In the genomic region with DNA sequence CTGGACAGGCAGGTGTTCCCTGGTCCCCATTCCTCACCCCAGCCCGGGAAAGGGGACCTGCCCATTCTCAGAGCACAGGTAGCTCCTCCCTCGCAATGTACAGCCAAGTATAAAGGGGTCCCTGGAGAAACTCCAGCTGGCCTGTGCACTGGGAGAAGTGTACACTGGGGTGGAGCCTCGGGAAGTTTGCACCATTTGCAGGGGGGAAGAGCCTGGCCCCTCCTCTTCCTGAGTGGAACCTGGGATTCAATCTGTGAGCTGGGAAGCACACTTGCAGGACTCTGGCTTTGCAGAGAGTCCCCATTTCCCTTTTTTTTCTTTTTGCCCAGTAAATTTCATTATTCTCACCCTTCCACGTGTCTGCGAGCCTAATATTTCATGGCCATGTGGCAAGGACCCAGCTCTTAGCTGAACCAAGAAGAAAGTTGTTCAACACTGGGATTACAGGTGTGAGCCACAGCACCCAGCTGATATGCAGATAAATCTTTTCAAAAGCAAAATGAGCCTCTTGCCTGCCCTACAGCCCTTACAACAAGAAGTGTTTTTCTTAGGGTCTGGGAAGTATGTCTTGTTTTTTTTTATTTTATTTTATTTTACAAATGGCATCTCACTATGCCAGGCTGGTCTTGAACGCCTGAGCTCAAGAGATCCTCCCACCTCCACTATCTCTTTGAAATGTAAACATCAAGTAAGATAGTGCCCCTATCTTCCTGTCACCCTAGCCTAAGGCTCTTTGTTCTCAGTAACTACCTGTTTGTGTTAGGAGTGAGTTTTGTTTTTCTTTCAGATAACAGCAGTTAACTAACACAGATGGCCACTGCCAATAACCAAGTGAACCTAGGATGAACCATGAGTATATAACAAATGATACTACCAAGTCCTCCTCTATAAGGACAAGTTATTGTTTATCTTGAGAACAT, we compare ENCODE assay signal across 1 cellular context.
TF ChIP-seq lines count a peak whose summit lies in the region.

No MANE protein-coding gene starts in this region.

TF ChIP-seq in HepG2, 621 proteins besides CTCF, POLR2A, EP300 and RAD21 (continued from another document and continues in another):
- TF ChIP-seq, protein P1, sequence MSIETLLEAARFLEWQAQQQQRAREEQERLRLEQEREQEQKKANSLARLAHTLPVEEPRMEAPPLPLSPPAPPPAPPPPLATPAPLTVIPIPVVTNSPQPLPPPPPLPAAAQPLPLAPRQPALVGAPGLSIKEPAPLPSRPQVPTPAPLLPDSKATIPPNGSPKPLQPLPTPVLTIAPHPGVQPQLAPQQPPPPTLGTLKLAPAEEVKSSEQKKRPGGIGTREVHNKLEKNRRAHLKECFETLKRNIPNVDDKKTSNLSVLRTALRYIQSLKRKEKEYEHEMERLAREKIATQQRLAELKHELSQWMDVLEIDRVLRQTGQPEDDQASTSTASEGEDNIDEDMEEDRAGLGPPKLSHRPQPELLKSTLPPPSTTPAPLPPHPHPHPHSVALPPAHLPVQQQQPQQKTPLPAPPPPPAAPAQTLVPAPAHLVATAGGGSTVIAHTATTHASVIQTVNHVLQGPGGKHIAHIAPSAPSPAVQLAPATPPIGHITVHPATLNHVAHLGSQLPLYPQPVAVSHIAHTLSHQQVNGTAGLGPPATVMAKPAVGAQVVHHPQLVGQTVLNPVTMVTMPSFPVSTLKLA (IDR thresholded peaks at IDR 0.05) = peak; percentile 65
- TF ChIP-seq ELF1 (CRISPR knock-in tag; IDR thresholded peaks at IDR 0.05) = 0 out of 2 replicates have a peak, but pooled peaks have one; percentile 21
- TF ChIP-seq MIXL1 (CRISPR knock-in tag; IDR thresholded peaks at IDR 0.05) = peak; percentile 71
- TF ChIP-seq HES4 (CRISPR knock-in tag; IDR thresholded peaks at IDR 0.05; ENCODE audit: borderline replicate concordance) = no peak
- TF ChIP-seq, protein P2, sequence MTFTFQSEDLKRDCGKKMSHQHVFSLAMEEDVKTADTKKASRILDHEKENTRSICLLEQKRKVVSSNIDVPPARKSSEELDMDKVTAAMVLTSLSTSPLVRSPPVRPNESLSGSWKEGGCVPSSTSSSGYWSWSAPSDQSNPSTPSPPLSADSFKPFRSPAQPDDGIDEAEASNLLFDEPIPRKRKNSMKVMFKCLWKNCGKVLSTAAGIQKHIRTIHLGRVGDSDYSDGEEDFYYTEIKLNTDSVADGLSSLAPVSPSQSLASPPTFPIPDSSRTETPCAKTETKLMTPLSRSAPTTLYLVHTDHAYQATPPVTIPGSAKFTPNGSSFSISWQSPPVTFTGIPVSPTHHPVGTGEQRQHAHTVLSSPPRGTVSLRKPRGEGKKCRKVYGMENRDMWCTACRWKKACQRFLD (CRISPR knock-in tag; IDR thresholded peaks at IDR 0.05; ENCODE audit: borderline replicate concordance) = no peak; the same call in 1 of the 2 replicates
- TF ChIP-seq KDM1A (CRISPR knock-in tag; IDR thresholded peaks at IDR 0.05) = no peak; the same call in 1 of the 2 replicates
- no peak for TF ChIP-seq MAFF (IDR thresholded peaks at IDR 0.05; ENCODE audit: low read depth, low read length)
- TF ChIP-seq EHMT2 (IDR thresholded peaks at IDR 0.05; ENCODE audit: borderline replicate concordance, low read depth, low read length) = no peak
- peak; percentile 79 for TF ChIP-seq RCOR2 (CRISPR knock-in tag; IDR thresholded peaks at IDR 0.05)
- TF ChIP-seq HHEX (CRISPR knock-in tag; IDR thresholded peaks at IDR 0.05) = peak; percentile 94
- no peak for TF ChIP-seq FLYWCH1 (CRISPR knock-in tag; IDR thresholded peaks at IDR 0.05)
- no peak for TF ChIP-seq ZNF451 (CRISPR knock-in tag; IDR thresholded peaks at IDR 0.05)
- TF ChIP-seq SUZ12 (IDR thresholded peaks at IDR 0.05; ENCODE audit: low read depth, low read length) = no peak
- TF ChIP-seq, protein P3, sequence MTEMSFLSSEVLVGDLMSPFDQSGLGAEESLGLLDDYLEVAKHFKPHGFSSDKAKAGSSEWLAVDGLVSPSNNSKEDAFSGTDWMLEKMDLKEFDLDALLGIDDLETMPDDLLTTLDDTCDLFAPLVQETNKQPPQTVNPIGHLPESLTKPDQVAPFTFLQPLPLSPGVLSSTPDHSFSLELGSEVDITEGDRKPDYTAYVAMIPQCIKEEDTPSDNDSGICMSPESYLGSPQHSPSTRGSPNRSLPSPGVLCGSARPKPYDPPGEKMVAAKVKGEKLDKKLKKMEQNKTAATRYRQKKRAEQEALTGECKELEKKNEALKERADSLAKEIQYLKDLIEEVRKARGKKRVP (CRISPR knock-in tag; IDR thresholded peaks at IDR 0.05) = 0 out of 4 replicates have a peak, but pooled peaks of 1 of the 2 experiments have one; percentile 30
- no peak for TF ChIP-seq JUND (CRISPR knock-in tag; IDR thresholded peaks at IDR 0.05)
- TF ChIP-seq ZNF746 (CRISPR knock-in tag; IDR thresholded peaks at IDR 0.05) = no peak
- no peak for TF ChIP-seq ZNF577 (CRISPR knock-in tag; IDR thresholded peaks at IDR 0.05; ENCODE audit: borderline replicate concordance, low read depth)
- TF ChIP-seq, protein P4, sequence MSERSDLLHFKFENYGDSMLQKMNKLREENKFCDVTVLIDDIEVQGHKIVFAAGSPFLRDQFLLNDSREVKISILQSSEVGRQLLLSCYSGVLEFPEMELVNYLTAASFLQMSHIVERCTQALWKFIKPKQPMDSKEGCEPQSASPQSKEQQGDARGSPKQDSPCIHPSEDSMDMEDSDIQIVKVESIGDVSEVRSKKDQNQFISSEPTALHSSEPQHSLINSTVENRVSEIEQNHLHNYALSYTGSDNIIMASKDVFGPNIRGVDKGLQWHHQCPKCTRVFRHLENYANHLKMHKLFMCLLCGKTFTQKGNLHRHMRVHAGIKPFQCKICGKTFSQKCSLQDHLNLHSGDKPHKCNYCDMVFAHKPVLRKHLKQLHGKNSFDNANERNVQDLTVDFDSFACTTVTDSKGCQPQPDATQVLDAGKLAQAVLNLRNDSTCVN (CRISPR knock-in tag; IDR thresholded peaks at IDR 0.05; ENCODE audit: borderline replicate concordance) = no peak
- 0 out of 2 replicates have a peak, but pooled peaks have one; percentile 31 for TF ChIP-seq ZNF510 (CRISPR knock-in tag; IDR thresholded peaks at IDR 0.05; ENCODE audit: low read depth)
- TF ChIP-seq ZNF501 (CRISPR knock-in tag; IDR thresholded peaks at IDR 0.05) = 0 out of 2 replicates have a peak, but pooled peaks have one; percentile 22
- TF ChIP-seq ESRRA (CRISPR knock-in tag; IDR thresholded peaks at IDR 0.05; ENCODE audit: low read depth) = no peak
- no peak for TF ChIP-seq FIP1L1 (IDR thresholded peaks at IDR 0.05; ENCODE audit: borderline replicate concordance, insufficient read depth, low read depth, low read length)
- TF ChIP-seq ZNF644 (CRISPR knock-in tag; IDR thresholded peaks at IDR 0.05; ENCODE audit: low read depth) = peak; percentile 60; the same call in 1 of the 2 replicates
- TF ChIP-seq HMG20B (CRISPR knock-in tag; conservative IDR thresholded peaks at IDR 0.05) = 0 out of 2 replicates have a peak, but pooled peaks have one; percentile 73
- TF ChIP-seq, protein P5, sequence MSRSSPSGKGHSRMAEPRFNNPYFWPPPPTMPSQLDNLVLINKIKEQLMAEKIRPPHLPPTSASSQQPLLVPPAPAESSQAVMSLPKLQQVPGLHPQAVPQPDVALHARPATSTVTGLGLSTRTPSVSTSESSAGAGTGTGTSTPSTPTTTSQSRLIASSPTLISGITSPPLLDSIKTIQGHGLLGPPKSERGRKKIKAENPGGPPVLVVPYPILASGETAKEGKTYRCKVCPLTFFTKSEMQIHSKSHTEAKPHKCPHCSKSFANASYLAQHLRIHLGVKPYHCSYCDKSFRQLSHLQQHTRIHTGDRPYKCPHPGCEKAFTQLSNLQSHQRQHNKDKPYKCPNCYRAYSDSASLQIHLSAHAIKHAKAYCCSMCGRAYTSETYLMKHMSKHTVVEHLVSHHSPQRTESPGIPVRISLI (CRISPR knock-in tag; IDR thresholded peaks at IDR 0.05; ENCODE audit: borderline replicate concordance) = peak; percentile 35; the same call in 1 of the 2 replicates
- no peak; the same call in 1 of the 2 replicates for TF ChIP-seq ZMYM4 (CRISPR knock-in tag; IDR thresholded peaks at IDR 0.05)
- TF ChIP-seq, protein P6, sequence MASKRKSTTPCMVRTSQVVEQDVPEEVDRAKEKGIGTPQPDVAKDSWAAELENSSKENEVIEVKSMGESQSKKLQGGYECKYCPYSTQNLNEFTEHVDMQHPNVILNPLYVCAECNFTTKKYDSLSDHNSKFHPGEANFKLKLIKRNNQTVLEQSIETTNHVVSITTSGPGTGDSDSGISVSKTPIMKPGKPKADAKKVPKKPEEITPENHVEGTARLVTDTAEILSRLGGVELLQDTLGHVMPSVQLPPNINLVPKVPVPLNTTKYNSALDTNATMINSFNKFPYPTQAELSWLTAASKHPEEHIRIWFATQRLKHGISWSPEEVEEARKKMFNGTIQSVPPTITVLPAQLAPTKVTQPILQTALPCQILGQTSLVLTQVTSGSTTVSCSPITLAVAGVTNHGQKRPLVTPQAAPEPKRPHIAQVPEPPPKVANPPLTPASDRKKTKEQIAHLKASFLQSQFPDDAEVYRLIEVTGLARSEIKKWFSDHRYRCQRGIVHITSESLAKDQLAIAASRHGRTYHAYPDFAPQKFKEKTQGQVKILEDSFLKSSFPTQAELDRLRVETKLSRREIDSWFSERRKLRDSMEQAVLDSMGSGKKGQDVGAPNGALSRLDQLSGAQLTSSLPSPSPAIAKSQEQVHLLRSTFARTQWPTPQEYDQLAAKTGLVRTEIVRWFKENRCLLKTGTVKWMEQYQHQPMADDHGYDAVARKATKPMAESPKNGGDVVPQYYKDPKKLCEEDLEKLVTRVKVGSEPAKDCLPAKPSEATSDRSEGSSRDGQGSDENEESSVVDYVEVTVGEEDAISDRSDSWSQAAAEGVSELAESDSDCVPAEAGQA (IDR thresholded peaks at IDR 0.05; ENCODE audit: low read depth) = no peak
- TF ChIP-seq, protein P6 (CRISPR knock-in tag; IDR thresholded peaks at IDR 0.05; ENCODE audit: borderline replicate concordance) = no peak
- no peak for TF ChIP-seq PAWR (CRISPR knock-in tag; IDR thresholded peaks at IDR 0.05; ENCODE audit: borderline replicate concordance)
- TF ChIP-seq ZNF564 (CRISPR knock-in tag; IDR thresholded peaks at IDR 0.05) = no peak
- TF ChIP-seq ZNF350 (CRISPR knock-in tag; IDR thresholded peaks at IDR 0.05; ENCODE audit: borderline replicate concordance, low read depth) = no peak
- TF ChIP-seq SMAD9 (CRISPR knock-in tag; IDR thresholded peaks at IDR 0.05) = no peak
- TF ChIP-seq SOX5 (CRISPR knock-in tag; IDR thresholded peaks at IDR 0.05; ENCODE audit: borderline replicate concordance) = peak; percentile 98
- no peak for TF ChIP-seq HCFC1 (IDR thresholded peaks at IDR 0.05; ENCODE audit: low read depth, low read length)
- TF ChIP-seq NFIC (IDR thresholded peaks at IDR 0.05; ENCODE audit: low read length) = peak; percentile 76
- peak; percentile 98 for TF ChIP-seq FOXA3 (CRISPR knock-in tag; IDR thresholded peaks at IDR 0.05)
- TF ChIP-seq ZFX (CRISPR knock-in tag; IDR thresholded peaks at IDR 0.05; ENCODE audit: low read depth) = no peak
- no peak for TF ChIP-seq TAF15 (IDR thresholded peaks at IDR 0.05; ENCODE audit: low read depth, low read length, poor library complexity, severe bottlenecking)
- no peak for TF ChIP-seq ZFY (CRISPR knock-in tag; IDR thresholded peaks at IDR 0.05)
- TF ChIP-seq KAT2B (IDR thresholded peaks at IDR 0.05; ENCODE audit: borderline replicate concordance, low read depth, low read length) = no peak
- TF ChIP-seq, protein P7, sequence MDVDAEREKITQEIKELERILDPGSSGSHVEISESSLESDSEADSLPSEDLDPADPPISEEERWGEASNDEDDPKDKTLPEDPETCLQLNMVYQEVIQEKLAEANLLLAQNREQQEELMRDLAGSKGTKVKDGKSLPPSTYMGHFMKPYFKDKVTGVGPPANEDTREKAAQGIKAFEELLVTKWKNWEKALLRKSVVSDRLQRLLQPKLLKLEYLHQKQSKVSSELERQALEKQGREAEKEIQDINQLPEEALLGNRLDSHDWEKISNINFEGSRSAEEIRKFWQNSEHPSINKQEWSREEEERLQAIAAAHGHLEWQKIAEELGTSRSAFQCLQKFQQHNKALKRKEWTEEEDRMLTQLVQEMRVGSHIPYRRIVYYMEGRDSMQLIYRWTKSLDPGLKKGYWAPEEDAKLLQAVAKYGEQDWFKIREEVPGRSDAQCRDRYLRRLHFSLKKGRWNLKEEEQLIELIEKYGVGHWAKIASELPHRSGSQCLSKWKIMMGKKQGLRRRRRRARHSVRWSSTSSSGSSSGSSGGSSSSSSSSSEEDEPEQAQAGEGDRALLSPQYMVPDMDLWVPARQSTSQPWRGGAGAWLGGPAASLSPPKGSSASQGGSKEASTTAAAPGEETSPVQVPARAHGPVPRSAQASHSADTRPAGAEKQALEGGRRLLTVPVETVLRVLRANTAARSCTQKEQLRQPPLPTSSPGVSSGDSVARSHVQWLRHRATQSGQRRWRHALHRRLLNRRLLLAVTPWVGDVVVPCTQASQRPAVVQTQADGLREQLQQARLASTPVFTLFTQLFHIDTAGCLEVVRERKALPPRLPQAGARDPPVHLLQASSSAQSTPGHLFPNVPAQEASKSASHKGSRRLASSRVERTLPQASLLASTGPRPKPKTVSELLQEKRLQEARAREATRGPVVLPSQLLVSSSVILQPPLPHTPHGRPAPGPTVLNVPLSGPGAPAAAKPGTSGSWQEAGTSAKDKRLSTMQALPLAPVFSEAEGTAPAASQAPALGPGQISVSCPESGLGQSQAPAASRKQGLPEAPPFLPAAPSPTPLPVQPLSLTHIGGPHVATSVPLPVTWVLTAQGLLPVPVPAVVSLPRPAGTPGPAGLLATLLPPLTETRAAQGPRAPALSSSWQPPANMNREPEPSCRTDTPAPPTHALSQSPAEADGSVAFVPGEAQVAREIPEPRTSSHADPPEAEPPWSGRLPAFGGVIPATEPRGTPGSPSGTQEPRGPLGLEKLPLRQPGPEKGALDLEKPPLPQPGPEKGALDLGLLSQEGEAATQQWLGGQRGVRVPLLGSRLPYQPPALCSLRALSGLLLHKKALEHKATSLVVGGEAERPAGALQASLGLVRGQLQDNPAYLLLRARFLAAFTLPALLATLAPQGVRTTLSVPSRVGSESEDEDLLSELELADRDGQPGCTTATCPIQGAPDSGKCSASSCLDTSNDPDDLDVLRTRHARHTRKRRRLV (CRISPR knock-in tag; IDR thresholded peaks at IDR 0.05) = no peak
- TF ChIP-seq ETV5 (CRISPR knock-in tag; IDR thresholded peaks at IDR 0.05; ENCODE audit: borderline replicate concordance) = peak; percentile 91
- TF ChIP-seq CHD4 (IDR thresholded peaks at IDR 0.05; ENCODE audit: borderline replicate concordance, low read length) = 0 out of 2 replicates have a peak, but pooled peaks have one; percentile 40
- TF ChIP-seq ZC3H4 (CRISPR knock-in tag; IDR thresholded peaks at IDR 0.05; ENCODE audit: borderline replicate concordance) = no peak
- TF ChIP-seq ZNF34 (CRISPR knock-in tag; IDR thresholded peaks at IDR 0.05; ENCODE audit: borderline replicate concordance) = no peak
